Comparison of ENCODE assay signal across 14 cellular contexts in the genomic region with DNA sequence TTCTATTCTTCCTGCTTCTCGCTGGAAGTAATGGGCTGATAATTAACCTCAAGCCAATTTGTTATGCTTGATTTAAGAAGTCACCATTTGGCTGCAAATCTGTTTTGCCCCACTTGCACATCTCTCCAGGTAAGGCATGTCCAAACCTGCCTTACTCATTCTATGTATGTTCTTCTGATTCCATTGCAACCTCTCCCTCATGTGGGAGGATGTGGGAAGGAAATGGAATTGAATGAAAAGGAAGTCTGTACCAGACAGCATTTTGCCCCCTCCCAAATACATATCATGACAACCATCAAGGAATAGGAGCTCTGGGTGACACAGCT.
"Had no signal": no experiment of that assay in that cellular context is flagged by ENCODE, and none has a peak within 500 bp of the region (broad histone marks: within the 10 kb centered on the region; RNA-seq: fewer than 3 reads in every experiment).

No MANE protein-coding gene starts in this region.

- FAIRE-seq: urothelium cell line had no signal

- H3K27me3 ChIP-seq: adrenal gland, thyroid gland had no signal

- H3K4me1 Mint-ChIP-seq: activated naive CD4-positive, alpha-beta T cell treated with anti-CD3 and anti-CD28 coated beads, Interleukin-2, amount 10 ng/mL, durations not matched to agents 7 days and 5 days had no signal

- H2AFZ ChIP-seq: parathyroid adenoma had no signal

- H3K4me3 ChIP-seq: adrenal gland, coronary artery, thyroid gland had no signal

- H3K9me3 ChIP-seq: adrenal gland, thyroid gland had no signal

- ATAC-seq: naive thymus-derived CD4-positive, alpha-beta T cell; right cardiac atrium had no signal

- H3K9ac ChIP-seq: parathyroid adenoma had no signal

- H3K79me2 ChIP-seq: parathyroid adenoma had no signal

- DNase-seq: adrenal gland; central memory CD4-positive, alpha-beta T cell; effector CD8-positive, alpha-beta T cell; hypothalamus; left colon; right cardiac atrium; thyroid gland had no signal

- H3K4me3 Mint-ChIP-seq: activated naive CD4-positive, alpha-beta T cell treated with anti-CD3 and anti-CD28 coated beads, Interleukin-2, amount 10 ng/mL, durations not matched to agents 7 days and 5 days; naive thymus-derived CD4-positive, alpha-beta T cell had no signal

- H3K9me3 Mint-ChIP-seq: activated naive CD4-positive, alpha-beta T cell treated with anti-CD3 and anti-CD28 coated beads, Interleukin-2, amount 10 ng/mL, durations not matched to agents 7 days and 5 days; activated T-helper 2 cell treated with anti-CD3 and anti-CD28 coated beads, Interferon-gamma antibody, Interleukin-2, Interleukin-4, amounts not matched to agents 10 μg/mL and 5 μg/mL and 100 μg/mL, durations not matched to agents 14 hours and 24 hours and 36 hours; naive thymus-derived CD4-positive, alpha-beta T cell had no signal

- H3K4me1 ChIP-seq: adrenal gland, parathyroid adenoma, thyroid gland had no signal

- H3K27ac ChIP-seq: adrenal gland, coronary artery, parathyroid adenoma, thyroid gland, WERI-Rb-1 had no signal

- H3K27ac Mint-ChIP-seq: activated naive CD4-positive, alpha-beta T cell treated with anti-CD3 and anti-CD28 coated beads, Interleukin-2, amount 10 ng/mL, durations not matched to agents 7 days and 5 days; activated T-helper 2 cell treated with anti-CD3 and anti-CD28 coated beads, Interferon-gamma antibody, Interleukin-2, Interleukin-4, amounts not matched to agents 10 μg/mL and 5 μg/mL and 100 μg/mL, durations not matched to agents 14 hours and 24 hours and 36 hours; naive thymus-derived CD4-positive, alpha-beta T cell had no signal

- H3K36me3 ChIP-seq: adrenal gland, thyroid gland, WERI-Rb-1 had no signal

- H3K36me3 Mint-ChIP-seq: activated naive CD4-positive, alpha-beta T cell treated with anti-CD3 and anti-CD28 coated beads, Interleukin-2, amount 10 ng/mL, durations not matched to agents 7 days and 5 days; naive thymus-derived CD4-positive, alpha-beta T cell had no signal
